In genomic region chr10:38248113-38248512, GRCh38 we compare ENCODE assay signal across 4 cellular contexts.
DNase-seq lines count a peak whose midpoint lies in the region; ATAC-seq, FAIRE-seq and TF ChIP-seq lines count a peak whose summit lies in the region.
"Not testable (repeated sequence)": the region's sequence is repeated elsewhere in the genome, so short reads cannot be mapped to it uniquely, and the experiment has no call there.

No MANE protein-coding gene starts in this region.

- not testable (repeated sequence) for DNase-seq in A549 (ENCODE audit: low read depth in 1 of 2, low spot score in 1 of 2); IMR-90; HepG2 (ENCODE audit: low spot score); urothelium cell line (ENCODE audit: low spot score)

- not testable (repeated sequence) for H2BK15ac ChIP-seq in IMR-90 (ENCODE audit: low read depth, low read length)

- H3K79me1 ChIP-seq in IMR-90 (ENCODE audit: low read depth in 1 of 2, low read length in 2 of 2): not testable (repeated sequence)

- H2AFZ ChIP-seq in IMR-90 (replicated peaks; ENCODE audit: low read length, poor library complexity); HepG2 (ENCODE audit: low read length): not testable (repeated sequence)

- not testable (repeated sequence) for H3K4me2 ChIP-seq in A549; IMR-90 (ENCODE audit: low read depth, low read length); HepG2 (ENCODE audit: low read depth, low read length)

- not testable (repeated sequence) for H3K27me3 ChIP-seq in IMR-90 (ENCODE audit: control insufficient read depth, insufficient read depth, low read length); HepG2 (ENCODE audit: control insufficient read depth in 1 of 2, insufficient read depth in 2 of 2, low read length in 2 of 2)

- not testable (repeated sequence) for H3K4me1 ChIP-seq in A549; IMR-90 (ENCODE audit: control insufficient read depth, insufficient read depth, low read length); HepG2 (ENCODE audit: insufficient read depth, low read length)

- not testable (repeated sequence) for H3K56ac ChIP-seq in IMR-90 (ENCODE audit: extremely low read depth, insufficient read depth, low read length)

- CTCF ChIA-PET in A549 (lab: Yijun Ruan, JAX); IMR-90 (lab: Yijun Ruan, JAX); HepG2 (lab: Yijun Ruan, JAX; ENCODE audit: low intra/inter-chr PET ratio, low total read pairs): not testable (repeated sequence)

- FAIRE-seq in A549 (lab: Jason Lieb, UNC); HepG2 (lab: Jason Lieb, UNC): not testable (repeated sequence)
- peak; percentile 85 for FAIRE-seq in urothelium cell line (lab: Jason Lieb, UNC)

- H2BK120ac ChIP-seq in IMR-90 (ENCODE audit: low read depth, low read length): not testable (repeated sequence)

- BruUV-seq in IMR-90 (replicated peaks; lab: Mats Ljungman, UMichigan); HepG2 (replicated peaks; lab: Mats Ljungman, UMichigan): not testable (repeated sequence)

- 3% methylated on average over 1 of the region's 1 CpG for WGBS in A549 (ENCODE audit: missing lambda C conversion rate)
- no CpG with 5 or more reads among the region's 1 CpG for WGBS in IMR-90 (ENCODE audit: extremely low coverage in 2 of 2, insufficient read length in 1 of 2), 2 experiments
- 0% methylated on average over 1 of the region's 1 CpG for WGBS in HepG2 (ENCODE audit: low lambda C conversion rate)

- H4K20me1 ChIP-seq in IMR-90 (ENCODE audit: insufficient read depth, low read length); HepG2 (ENCODE audit: insufficient read depth, low read length): not testable (repeated sequence)

- H3K27ac ChIP-seq in A549; IMR-90 (ENCODE audit: insufficient read depth, low read length); HepG2 (ENCODE audit: extremely low read length, insufficient read depth, low read length): not testable (repeated sequence)

- H3K4ac ChIP-seq in IMR-90 (ENCODE audit: low read depth, low read length): not testable (repeated sequence)

- H3K14ac ChIP-seq in IMR-90 (replicated peaks; ENCODE audit: low read depth, low read length): not testable (repeated sequence)

- H3K9me3 ChIP-seq in A549; IMR-90 (ENCODE audit: control insufficient read depth, insufficient read depth, low read length); HepG2 (ENCODE audit: low read length): not testable (repeated sequence)

- not testable (repeated sequence) for H4K91ac ChIP-seq in IMR-90 (ENCODE audit: insufficient read depth, low read depth, low read length)

- H3K79me2 ChIP-seq in HepG2 (ENCODE audit: insufficient read depth, low read length): not testable (repeated sequence)

- not testable (repeated sequence) for H4K8ac ChIP-seq in IMR-90 (ENCODE audit: low read depth in 2 of 2, low read length in 2 of 2)

- H3K18ac ChIP-seq in IMR-90 (ENCODE audit: low read depth, low read length): not testable (repeated sequence)

- TF ChIP-seq RAD21 in A549 (conservative IDR thresholded peaks at IDR 0.05 in 1 of 2, IDR thresholded peaks at IDR 0.05 in 1 of 2); IMR-90 (IDR thresholded peaks at IDR 0.05; ENCODE audit: low read length); HepG2 (CRISPR knock-in tag; IDR thresholded peaks at IDR 0.05): not testable (repeated sequence)

- dilution Hi-C loops in IMR-90 (cut with HindIII; ENCODE audit: low sequenced_read_pairs, unreplicated experiment): not testable (repeated sequence)

- TF ChIP-seq EP300 in A549 (IDR thresholded peaks at IDR 0.05); HepG2 (IDR thresholded peaks at IDR 0.05; ENCODE audit: low read depth in 2 of 2, low read length in 2 of 2); HepG2 (CRISPR knock-in tag; IDR thresholded peaks at IDR 0.05; ENCODE audit: borderline replicate concordance): not testable (repeated sequence)

- not testable (repeated sequence) for H3K9me1 ChIP-seq in IMR-90 (ENCODE audit: insufficient read depth, low read length)

- not testable (repeated sequence) for H3K23ac ChIP-seq in IMR-90 (ENCODE audit: low read depth, low read length)

- in situ Hi-C loops in IMR-90 (cut with MboI; ENCODE audit: low sequenced_read_pairs); HepG2 (cut with HindIII; ENCODE audit: extremely low pct_ligation_motif_present, low pct_unique_long_range_greater_than_20kb): not testable (repeated sequence)

- not testable (repeated sequence) for H2AK9ac ChIP-seq in IMR-90 (replicated peaks; ENCODE audit: low read depth, low read length, poor library complexity)

- intact Hi-C loops in IMR-90 (cut with micrococcal nuclease); HepG2 (cut with micrococcal nuclease; ENCODE audit: unreplicated experiment): not testable (repeated sequence)

- POLR2A ChIA-PET in A549 (lab: Yijun Ruan, JAX); IMR-90 (lab: Charles Lee; ENCODE audit: unreplicated experiment); HepG2 (lab: Yijun Ruan, JAX): not testable (repeated sequence)

- H4K5ac ChIP-seq in IMR-90 (ENCODE audit: low read depth, low read length): not testable (repeated sequence)

- TF ChIP-seq CTCF in A549 (IDR thresholded peaks at IDR 0.05); IMR-90 (conservative IDR thresholded peaks at IDR 0.05; ENCODE audit: low read depth, low read length); HepG2 (CRISPR knock-in tag; IDR thresholded peaks at IDR 0.05): not testable (repeated sequence)

- H3K36me3 ChIP-seq in IMR-90 (ENCODE audit: control insufficient read depth, insufficient read depth, low read length); HepG2 (replicated peaks in 1 of 2; ENCODE audit: control insufficient read depth in 1 of 2, insufficient read depth in 2 of 2, low read length in 2 of 2): not testable (repeated sequence)

- H2BK20ac ChIP-seq in IMR-90 (ENCODE audit: low read depth, low read length): not testable (repeated sequence)

- TF ChIP-seq POLR2A in A549 (IDR thresholded peaks at IDR 0.05; ENCODE audit: low read length); IMR-90 (IDR thresholded peaks at IDR 0.05; ENCODE audit: low read depth, low read length); HepG2 (IDR thresholded peaks at IDR 0.05; ENCODE audit: insufficient read depth in 1 of 2, low read depth in 2 of 2, low read length in 2 of 2): not testable (repeated sequence)

- ATAC-seq in A549; IMR-90 (ENCODE audit: low read depth); HepG2: not testable (repeated sequence)

- not testable (repeated sequence) for H2BK5ac ChIP-seq in IMR-90 (ENCODE audit: low read depth, low read length, poor library complexity, severe bottlenecking)

- H3K4me3 ChIP-seq in A549; IMR-90 (ENCODE audit: insufficient read depth, low read depth, low read length); HepG2 (replicated peaks in 1 of 3; ENCODE audit: insufficient read depth in 1 of 3, low read depth in 2 of 3, low read length in 3 of 3): not testable (repeated sequence)

- H3K9ac ChIP-seq in IMR-90 (ENCODE audit: low read depth, low read length); HepG2 (ENCODE audit: insufficient read depth, low read depth, low read length): not testable (repeated sequence)

- not testable (repeated sequence) for H2AK5ac ChIP-seq in IMR-90 (ENCODE audit: low read depth, low read length)

TF ChIP-seq in A549, 52 proteins besides CTCF, POLR2A, EP300 and RAD21:
- peak; percentile 54 for TF ChIP-seq MAFK (IDR thresholded peaks at IDR 0.05; ENCODE audit: partially characterized antibody)
TF ChIP-seq in A549: peak in this region for 1; not testable (repeated sequence) for 51.

TF ChIP-seq in IMR-90, 13 proteins besides CTCF, POLR2A, EP300 and RAD21:
- TF ChIP-seq MAFK (IDR thresholded peaks at IDR 0.05; ENCODE audit: low read depth, low read length): peak; percentile 65

TF ChIP-seq in HepG2, 621 proteins besides CTCF, POLR2A, EP300 and RAD21:
- TF ChIP-seq MAFF (IDR thresholded peaks at IDR 0.05; ENCODE audit: low read depth, low read length): peak; percentile 64
- peak; percentile 49 to 77; a peak in 3 of 4 replicates for TF ChIP-seq MAFK (conservative IDR thresholded peaks at IDR 0.05 in 1 of 2, IDR thresholded peaks at IDR 0.05 in 1 of 2; ENCODE audit: low read length in 2 of 2)
TF ChIP-seq in HepG2: peak in this region for 2; not testable (repeated sequence) for 619.
